ENCODE assay signal across 22 cellular contexts in genomic region chr7:137276194-137276593, GRCh38.
"Had no signal": no experiment of that assay in that cellular context is flagged by ENCODE, and none has a peak within 500 bp of the region (broad histone marks: within the 10 kb centered on the region; RNA-seq: fewer than 3 reads in every experiment).

No MANE protein-coding gene starts in this region.

- ATAC-seq: heart right ventricle; left cardiac atrium; sciatic nerve; stimulated activated memory B cell treated with anti-CD40 and anti-IgM and Interleukin-4, amounts not matched to agents 10 μg/mL and 1 μg/mL and 100 μg/mL, for 72 hours had no signal

- H3K9me3 ChIP-seq: left ventricle myocardium inferior, neutrophil, thyroid gland, upper lobe of left lung, uterus had no signal

- H3K9me3 Mint-ChIP-seq: endodermal cell; nephron; stimulated activated memory B cell treated with anti-CD40 and anti-IgM and Interleukin-4, amounts not matched to agents 10 μg/mL and 1 μg/mL and 100 μg/mL, for 72 hours; stimulated activated naive CD8-positive, alpha-beta T cell treated with anti-CD3 and anti-CD28 coated beads, Interleukin-15, Interleukin-2, amounts not matched to agents 100 ng/mL and 50 ng/mL, for 24 hours had no signal

- DNase-seq: dermis blood vessel endothelial cell; effector CD4-positive, alpha-beta T cell; endodermal cell; foreskin melanocyte; heart right ventricle; left cardiac atrium; left ventricle myocardium inferior; posterior cingulate gyrus; spleen; stimulated activated CD4-positive, alpha-beta T cell treated with anti-CD3 and anti-CD28 coated beads, Interleukin-15, amount 100 ng/mL, for 24 hours; stimulated activated CD4-positive, alpha-beta T cell treated with anti-CD3 and anti-CD28 coated beads, Interleukin-1b, Interleukin-23, amount 100 ng/mL, for 48 hours; stimulated activated CD4-positive, alpha-beta T cell treated with anti-CD3 and anti-CD28 coated beads, Interleukin-4, amount 100 ng/mL, for 24 hours; thyroid gland; upper lobe of left lung; uterus had no signal

- H3K36me3 ChIP-seq: heart right ventricle, left ventricle myocardium inferior, neutrophil, spleen, thyroid gland, upper lobe of left lung, uterus had no signal

- H3K27me3 Mint-ChIP-seq: central memory CD8-positive, alpha-beta T cell; stimulated activated memory B cell treated with anti-CD40 and anti-IgM and Interleukin-4, amounts not matched to agents 10 μg/mL and 1 μg/mL and 100 μg/mL, for 72 hours; stimulated activated naive CD8-positive, alpha-beta T cell treated with anti-CD3 and anti-CD28 coated beads, Interleukin-15, Interleukin-2, amounts not matched to agents 100 ng/mL and 50 ng/mL, for 24 hours had no signal

- H3K36me3 Mint-ChIP-seq: stimulated activated memory B cell treated with anti-CD40 and anti-IgM and Interleukin-4, amounts not matched to agents 10 μg/mL and 1 μg/mL and 100 μg/mL, for 72 hours had no signal

- H3K4me3 ChIP-seq: heart right ventricle, left ventricle myocardium inferior, lung, spleen, thyroid gland, upper lobe of left lung, uterus had no signal

- H3K4me1 Mint-ChIP-seq: central memory CD8-positive, alpha-beta T cell; endodermal cell; nephron; stimulated activated memory B cell treated with anti-CD40 and anti-IgM and Interleukin-4, amounts not matched to agents 10 μg/mL and 1 μg/mL and 100 μg/mL, for 72 hours had no signal

- H3K27ac ChIP-seq: heart right ventricle, left ventricle myocardium inferior, neutrophil, spleen, thyroid gland, upper lobe of left lung, uterus had no signal

- H3K27ac Mint-ChIP-seq: endodermal cell; nephron; stimulated activated memory B cell treated with anti-CD40 and anti-IgM and Interleukin-4, amounts not matched to agents 10 μg/mL and 1 μg/mL and 100 μg/mL, for 72 hours; stimulated activated naive CD8-positive, alpha-beta T cell treated with anti-CD3 and anti-CD28 coated beads, Interleukin-15, Interleukin-2, amounts not matched to agents 100 ng/mL and 50 ng/mL, for 24 hours had no signal

- H3K27me3 ChIP-seq: heart right ventricle, neutrophil, spleen, thyroid gland, upper lobe of left lung, uterus had no signal

- H3K4me3 Mint-ChIP-seq: central memory CD8-positive, alpha-beta T cell; endodermal cell; nephron; stimulated activated memory B cell treated with anti-CD40 and anti-IgM and Interleukin-4, amounts not matched to agents 10 μg/mL and 1 μg/mL and 100 μg/mL, for 72 hours; stimulated activated naive CD8-positive, alpha-beta T cell treated with anti-CD3 and anti-CD28 coated beads, Interleukin-15, Interleukin-2, amounts not matched to agents 100 ng/mL and 50 ng/mL, for 24 hours had no signal

- H3K4me1 ChIP-seq: heart right ventricle, left ventricle myocardium inferior, spleen, thyroid gland, upper lobe of left lung, uterus had no signal
